Comparison of ENCODE assay signal across 1 cellular context in genomic region chr6:52371656-52372151, GRCh38.
TF ChIP-seq lines count a peak whose summit lies in the region.

No MANE protein-coding gene starts in this region.

TF ChIP-seq in HepG2, 621 proteins besides CTCF, POLR2A, EP300 and RAD21 (continued from another document and continues in another):
- TF ChIP-seq, protein P1, sequence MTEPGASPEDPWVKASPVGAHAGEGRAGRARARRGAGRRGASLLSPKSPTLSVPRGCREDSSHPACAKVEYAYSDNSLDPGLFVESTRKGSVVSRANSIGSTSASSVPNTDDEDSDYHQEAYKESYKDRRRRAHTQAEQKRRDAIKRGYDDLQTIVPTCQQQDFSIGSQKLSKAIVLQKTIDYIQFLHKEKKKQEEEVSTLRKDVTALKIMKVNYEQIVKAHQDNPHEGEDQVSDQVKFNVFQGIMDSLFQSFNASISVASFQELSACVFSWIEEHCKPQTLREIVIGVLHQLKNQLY (CRISPR knock-in tag; IDR thresholded peaks at IDR 0.05) = peak; percentile 84
- peak; percentile 84; the same call in 1 of the 2 replicates for TF ChIP-seq ZKSCAN8 (CRISPR knock-in tag; IDR thresholded peaks at IDR 0.05; ENCODE audit: borderline replicate concordance)
- no peak for TF ChIP-seq NR2C2 (CRISPR knock-in tag; IDR thresholded peaks at IDR 0.05; ENCODE audit: borderline replicate concordance)
- TF ChIP-seq, protein P2, sequence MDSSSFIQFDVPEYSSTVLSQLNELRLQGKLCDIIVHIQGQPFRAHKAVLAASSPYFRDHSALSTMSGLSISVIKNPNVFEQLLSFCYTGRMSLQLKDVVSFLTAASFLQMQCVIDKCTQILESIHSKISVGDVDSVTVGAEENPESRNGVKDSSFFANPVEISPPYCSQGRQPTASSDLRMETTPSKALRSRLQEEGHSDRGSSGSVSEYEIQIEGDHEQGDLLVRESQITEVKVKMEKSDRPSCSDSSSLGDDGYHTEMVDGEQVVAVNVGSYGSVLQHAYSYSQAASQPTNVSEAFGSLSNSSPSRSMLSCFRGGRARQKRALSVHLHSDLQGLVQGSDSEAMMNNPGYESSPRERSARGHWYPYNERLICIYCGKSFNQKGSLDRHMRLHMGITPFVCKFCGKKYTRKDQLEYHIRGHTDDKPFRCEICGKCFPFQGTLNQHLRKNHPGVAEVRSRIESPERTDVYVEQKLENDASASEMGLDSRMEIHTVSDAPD (CRISPR knock-in tag; IDR thresholded peaks at IDR 0.05) = peak; percentile 59; the same call in 1 of the 2 replicates
- TF ChIP-seq ZNF777 (CRISPR knock-in tag; IDR thresholded peaks at IDR 0.05) = no peak
- TF ChIP-seq, protein P3, sequence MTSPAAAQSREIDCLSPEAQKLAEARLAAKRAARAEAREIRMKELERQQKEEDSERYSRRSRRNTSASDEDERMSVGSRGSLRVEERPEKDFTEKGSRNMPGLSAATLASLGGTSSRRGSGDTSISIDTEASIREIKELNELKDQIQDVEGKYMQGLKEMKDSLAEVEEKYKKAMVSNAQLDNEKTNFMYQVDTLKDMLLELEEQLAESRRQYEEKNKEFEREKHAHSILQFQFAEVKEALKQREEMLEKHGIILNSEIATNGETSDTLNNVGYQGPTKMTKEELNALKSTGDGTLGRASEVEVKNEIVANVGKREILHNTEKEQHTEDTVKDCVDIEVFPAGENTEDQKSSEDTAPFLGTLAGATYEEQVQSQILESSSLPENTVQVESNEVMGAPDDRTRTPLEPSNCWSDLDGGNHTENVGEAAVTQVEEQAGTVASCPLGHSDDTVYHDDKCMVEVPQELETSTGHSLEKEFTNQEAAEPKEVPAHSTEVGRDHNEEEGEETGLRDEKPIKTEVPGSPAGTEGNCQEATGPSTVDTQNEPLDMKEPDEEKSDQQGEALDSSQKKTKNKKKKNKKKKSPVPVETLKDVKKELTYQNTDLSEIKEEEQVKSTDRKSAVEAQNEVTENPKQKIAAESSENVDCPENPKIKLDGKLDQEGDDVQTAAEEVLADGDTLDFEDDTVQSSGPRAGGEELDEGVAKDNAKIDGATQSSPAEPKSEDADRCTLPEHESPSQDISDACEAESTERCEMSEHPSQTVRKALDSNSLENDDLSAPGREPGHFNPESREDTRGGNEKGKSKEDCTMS (CRISPR knock-in tag; conservative IDR thresholded peaks at IDR 0.05) = no peak
- TF ChIP-seq ZNF30 (CRISPR knock-in tag; IDR thresholded peaks at IDR 0.05) = no peak
- TF ChIP-seq, protein P4, sequence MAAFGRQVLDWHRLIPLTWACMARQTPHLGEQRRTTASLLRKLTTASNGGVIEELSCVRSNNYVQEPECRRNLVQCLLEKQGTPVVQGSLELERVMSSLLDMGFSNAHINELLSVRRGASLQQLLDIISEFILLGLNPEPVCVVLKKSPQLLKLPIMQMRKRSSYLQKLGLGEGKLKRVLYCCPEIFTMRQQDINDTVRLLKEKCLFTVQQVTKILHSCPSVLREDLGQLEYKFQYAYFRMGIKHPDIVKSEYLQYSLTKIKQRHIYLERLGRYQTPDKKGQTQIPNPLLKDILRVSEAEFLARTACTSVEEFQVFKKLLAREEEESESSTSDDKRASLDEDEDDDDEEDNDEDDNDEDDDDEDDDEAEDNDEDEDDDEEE (CRISPR knock-in tag; IDR thresholded peaks at IDR 0.05) = no peak
- TF ChIP-seq SNAPC2 (CRISPR knock-in tag; IDR thresholded peaks at IDR 0.05) = peak; percentile 72; the same call in 1 of the 2 replicates
- TF ChIP-seq, protein P5, sequence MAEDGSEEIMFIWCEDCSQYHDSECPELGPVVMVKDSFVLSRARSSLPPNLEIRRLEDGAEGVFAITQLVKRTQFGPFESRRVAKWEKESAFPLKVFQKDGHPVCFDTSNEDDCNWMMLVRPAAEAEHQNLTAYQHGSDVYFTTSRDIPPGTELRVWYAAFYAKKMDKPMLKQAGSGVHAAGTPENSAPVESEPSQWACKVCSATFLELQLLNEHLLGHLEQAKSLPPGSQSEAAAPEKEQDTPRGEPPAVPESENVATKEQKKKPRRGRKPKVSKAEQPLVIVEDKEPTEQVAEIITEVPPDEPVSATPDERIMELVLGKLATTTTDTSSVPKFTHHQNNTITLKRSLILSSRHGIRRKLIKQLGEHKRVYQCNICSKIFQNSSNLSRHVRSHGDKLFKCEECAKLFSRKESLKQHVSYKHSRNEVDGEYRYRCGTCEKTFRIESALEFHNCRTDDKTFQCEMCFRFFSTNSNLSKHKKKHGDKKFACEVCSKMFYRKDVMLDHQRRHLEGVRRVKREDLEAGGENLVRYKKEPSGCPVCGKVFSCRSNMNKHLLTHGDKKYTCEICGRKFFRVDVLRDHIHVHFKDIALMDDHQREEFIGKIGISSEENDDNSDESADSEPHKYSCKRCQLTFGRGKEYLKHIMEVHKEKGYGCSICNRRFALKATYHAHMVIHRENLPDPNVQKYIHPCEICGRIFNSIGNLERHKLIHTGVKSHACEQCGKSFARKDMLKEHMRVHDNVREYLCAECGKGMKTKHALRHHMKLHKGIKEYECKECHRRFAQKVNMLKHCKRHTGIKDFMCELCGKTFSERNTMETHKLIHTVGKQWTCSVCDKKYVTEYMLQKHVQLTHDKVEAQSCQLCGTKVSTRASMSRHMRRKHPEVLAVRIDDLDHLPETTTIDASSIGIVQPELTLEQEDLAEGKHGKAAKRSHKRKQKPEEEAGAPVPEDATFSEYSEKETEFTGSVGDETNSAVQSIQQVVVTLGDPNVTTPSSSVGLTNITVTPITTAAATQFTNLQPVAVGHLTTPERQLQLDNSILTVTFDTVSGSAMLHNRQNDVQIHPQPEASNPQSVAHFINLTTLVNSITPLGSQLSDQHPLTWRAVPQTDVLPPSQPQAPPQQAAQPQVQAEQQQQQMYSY (CRISPR knock-in tag; IDR thresholded peaks at IDR 0.05) = no peak
- peak in 1 of 2 experiments; percentile 83; a peak in 2 of 4 replicates for TF ChIP-seq ATF4 (CRISPR knock-in tag; IDR thresholded peaks at IDR 0.05)
- TF ChIP-seq CEBPZ (IDR thresholded peaks at IDR 0.05; ENCODE audit: low read length) = no peak
- peak; percentile 46; the same call in 1 of the 2 replicates for TF ChIP-seq NFIC (IDR thresholded peaks at IDR 0.05; ENCODE audit: low read length)
- no peak for TF ChIP-seq PTBP1 (IDR thresholded peaks at IDR 0.05; ENCODE audit: low read depth, low read length, poor library complexity, severe bottlenecking)
- no peak for TF ChIP-seq KLF13 (CRISPR knock-in tag; IDR thresholded peaks at IDR 0.05)
- TF ChIP-seq SRSF9 (IDR thresholded peaks at IDR 0.05; ENCODE audit: borderline replicate concordance, insufficient read depth, low read depth, low read length, poor library complexity, severe bottlenecking) = no peak
- TF ChIP-seq ZBTB1 (CRISPR knock-in tag; IDR thresholded peaks at IDR 0.05; ENCODE audit: borderline replicate concordance) = no peak
- TF ChIP-seq GZF1 (CRISPR knock-in tag; IDR thresholded peaks at IDR 0.05) = no peak
- TF ChIP-seq ZNF557 (CRISPR knock-in tag; IDR thresholded peaks at IDR 0.05) = 0 out of 2 replicates have a peak, but pooled peaks have one; percentile 71
- peak; percentile 97 for TF ChIP-seq BCL6 (CRISPR knock-in tag; IDR thresholded peaks at IDR 0.05)
- no peak for TF ChIP-seq ZNF253 (CRISPR knock-in tag; IDR thresholded peaks at IDR 0.05; ENCODE audit: borderline replicate concordance)
- TF ChIP-seq GATAD1 (CRISPR knock-in tag; IDR thresholded peaks at IDR 0.05) = peak; percentile 56; the same call in 1 of the 2 replicates
- TF ChIP-seq RBAK (CRISPR knock-in tag; IDR thresholded peaks at IDR 0.05) = no peak
- TF ChIP-seq CHD2 (IDR thresholded peaks at IDR 0.05; ENCODE audit: low read depth, low read length) = no peak
- no peak for TF ChIP-seq ZNF605 (CRISPR knock-in tag; IDR thresholded peaks at IDR 0.05)
- TF ChIP-seq ZNF598 (CRISPR knock-in tag; IDR thresholded peaks at IDR 0.05; ENCODE audit: borderline replicate concordance) = no peak
- 0 out of 2 replicates have a peak, but pooled peaks have one; percentile 41 for TF ChIP-seq ZNF780A (CRISPR knock-in tag; IDR thresholded peaks at IDR 0.05)
- TF ChIP-seq ZNF180 (CRISPR knock-in tag; IDR thresholded peaks at IDR 0.05; ENCODE audit: borderline replicate concordance, low read depth) = no peak
- TF ChIP-seq ADNP (CRISPR knock-in tag; IDR thresholded peaks at IDR 0.05) = no peak
- TF ChIP-seq ZBTB7B (CRISPR knock-in tag; IDR thresholded peaks at IDR 0.05) = no peak
- peak; percentile 91 for TF ChIP-seq ISL2 (CRISPR knock-in tag; IDR thresholded peaks at IDR 0.05)
- no peak for TF ChIP-seq JARID2 (CRISPR knock-in tag; IDR thresholded peaks at IDR 0.05; ENCODE audit: insufficient replicate concordance)
- TF ChIP-seq PHF21A (CRISPR knock-in tag; IDR thresholded peaks at IDR 0.05) = peak; percentile 37; the same call in 1 of the 2 replicates
- TF ChIP-seq SOX13 (IDR thresholded peaks at IDR 0.05) = no peak; the same call in 1 of the 2 replicates
- TF ChIP-seq SOX13 (CRISPR knock-in tag; conservative IDR thresholded peaks at IDR 0.05 in 1 of 2, IDR thresholded peaks at IDR 0.05 in 1 of 2) = peak in 1 of 2 experiments; percentile 94; a peak in 2 of 4 replicates
- no peak for TF ChIP-seq ZUFSP (CRISPR knock-in tag; IDR thresholded peaks at IDR 0.05; ENCODE audit: borderline replicate concordance)
- TF ChIP-seq, protein P6, sequence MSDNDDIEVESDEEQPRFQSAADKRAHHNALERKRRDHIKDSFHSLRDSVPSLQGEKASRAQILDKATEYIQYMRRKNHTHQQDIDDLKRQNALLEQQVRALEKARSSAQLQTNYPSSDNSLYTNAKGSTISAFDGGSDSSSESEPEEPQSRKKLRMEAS (IDR thresholded peaks at IDR 0.05) = peak; percentile 38; the same call in 1 of the 2 replicates
- TF ChIP-seq SP1 (IDR thresholded peaks at IDR 0.05) = no peak
- TF ChIP-seq SP1 (CRISPR knock-in tag; IDR thresholded peaks at IDR 0.05) = no peak
- no peak for TF ChIP-seq ZNF572 (CRISPR knock-in tag; IDR thresholded peaks at IDR 0.05)
- no peak for TF ChIP-seq TCF7L2 (IDR thresholded peaks at IDR 0.05; ENCODE audit: low read depth, low read length)
- no peak for TF ChIP-seq MBNL3 (CRISPR knock-in tag; conservative IDR thresholded peaks at IDR 0.05)
